Comparison of ENCODE assay signal across 18 cellular contexts in genomic region chr4:107838763-107839162, GRCh38. TPM values are rescaled to one million over a fixed set of nuclear protein-coding genes. Genes with fewer than 3 reads are reported as not detected.
A peak's percentile ranks its signal among the peaks of the same experiment; 100 is the strongest.
DNase-seq lines count a peak whose midpoint lies in the region; ATAC-seq and TF ChIP-seq lines count a peak whose summit lies in the region.
"Had no signal": no experiment of that assay in that cellular context is flagged by ENCODE, and none has a peak within 500 bp of the region (broad histone marks: within the 10 kb centered on the region; RNA-seq: fewer than 3 reads in every experiment).

No MANE protein-coding gene starts in this region.

- no peak overlapping the region for H2AK5ac ChIP-seq in trophoblast cell (ENCODE audit: low read length)

- H3K23ac ChIP-seq in trophoblast cell (ENCODE audit: low read length) = no peak overlapping the region

- no peak overlapping the region for H2BK120ac ChIP-seq in trophoblast cell (ENCODE audit: insufficient read depth, low read length, poor library complexity)

- TF ChIP-seq CTCF in AG10803 (conservative IDR thresholded peaks at IDR 0.05; ENCODE audit: low read length) (no peak), HEK293 (tag by site-specific recombination; IDR thresholded peaks at IDR 0.05) (no peak), cardiac fibroblast (IDR thresholded peaks at IDR 0.05; ENCODE audit: low read depth, low read length) (no peak), left lung (IDR thresholded peaks at IDR 0.05) (no peak)

- no peaks in the 10 kb centered on the region for H3K4me1 Mint-ChIP-seq in T-helper 2 cell treated with Interferon-gamma antibody and Interleukin-4, amounts not matched to agents 5 μg/mL and 100 μg/mL, for 36 hours (ENCODE audit: low read depth)
- H3K4me1 Mint-ChIP-seq: activated CD4-positive, alpha-beta T cell treated with anti-CD3 and anti-CD28 coated beads for 36 hours; mesothelial cell of epicardium had no signal

- H3K27ac ChIP-seq in HEK293 (ENCODE audit: extremely low read depth, low read depth, low read length) (no peak overlapping the region), left lung (peak overlapping the region; percentile 57 to 91), trophoblast cell (ENCODE audit: low read depth, low read length) (no peak overlapping the region)
- H3K27ac ChIP-seq: prostate gland had no signal

- no peak overlapping the region for H3K9ac ChIP-seq in trophoblast cell (ENCODE audit: low read length)

- H3K4me1 ChIP-seq in HEK293 (ENCODE audit: control insufficient read depth, insufficient read depth, low read length) = no peaks in the 10 kb centered on the region
- H3K4me1 ChIP-seq in left lung = peaks cover 13 to 86% of the 10 kb centered on the region in 2 donors
- H3K4me1 ChIP-seq in trophoblast cell (ENCODE audit: control insufficient read depth in 1 of 2, insufficient read depth in 2 of 2, low read length in 2 of 2) = no peaks in the 10 kb centered on the region
- H3K4me1 ChIP-seq: prostate gland had no signal

- H3K9me3 Mint-ChIP-seq in T-helper 2 cell treated with Interferon-gamma antibody and Interleukin-4, amounts not matched to agents 5 μg/mL and 100 μg/mL, for 36 hours = no peaks in the 10 kb centered on the region
- H3K9me3 Mint-ChIP-seq: mesothelial cell of epicardium had no signal

- no peak overlapping the region for H3K27ac Mint-ChIP-seq in T-helper 2 cell treated with Interferon-gamma antibody and Interleukin-4, amounts not matched to agents 5 μg/mL and 100 μg/mL, for 36 hours
- H3K27ac Mint-ChIP-seq: activated CD4-positive, alpha-beta T cell treated with anti-CD3 and anti-CD28 coated beads for 36 hours; effector memory CD8-positive, alpha-beta T cell; mesothelial cell of epicardium had no signal

- H3K18ac ChIP-seq in trophoblast cell (ENCODE audit: low read length) = no peak overlapping the region

- H3K79me1 ChIP-seq in trophoblast cell (ENCODE audit: low read length) = no peaks in the 10 kb centered on the region

- CTCF ChIA-PET in HEK293 (lab: Yijun Ruan, JAX) = no interaction called here

- H4K12ac ChIP-seq in trophoblast cell (ENCODE audit: low read depth, low read length) = no peak overlapping the region

- no peak overlapping the region for H3K4me2 ChIP-seq in trophoblast cell (ENCODE audit: low read length)

- H3K14ac ChIP-seq in trophoblast cell (ENCODE audit: low read length) = no peak overlapping the region

- no peak overlapping the region for H3K4me3 Mint-ChIP-seq in T-helper 2 cell treated with Interferon-gamma antibody and Interleukin-4, amounts not matched to agents 5 μg/mL and 100 μg/mL, for 36 hours
- H3K4me3 Mint-ChIP-seq: activated CD4-positive, alpha-beta T cell treated with anti-CD3 and anti-CD28 coated beads for 36 hours; effector memory CD8-positive, alpha-beta T cell; mesothelial cell of epicardium had no signal

- H3K79me2 ChIP-seq in trophoblast cell (ENCODE audit: control insufficient read depth, insufficient read depth, low read length, poor library complexity) = no peaks in the 10 kb centered on the region

- H3K4me3 ChIP-seq in AG10803 (ENCODE audit: low read length) (no peak overlapping the region), HEK293 (ENCODE audit: low read depth, low read length) (no peak overlapping the region), cardiac fibroblast (replicated peaks in 1 of 2; ENCODE audit: low read depth in 2 of 2, low read length in 2 of 2) (no peak overlapping the region), left lung (no peak overlapping the region), trophoblast cell (ENCODE audit: low read depth, low read length) (no peak overlapping the region)
- H3K4me3 ChIP-seq: K562, prostate gland, stomach had no signal

- no peaks in the 10 kb centered on the region for H3K36me3 ChIP-seq in HEK293 (ENCODE audit: control insufficient read depth in 2 of 2, insufficient read depth in 1 of 2, low read length in 2 of 2)
- H3K36me3 ChIP-seq in left lung = no peaks in the 10 kb centered on the region
- H3K36me3 ChIP-seq in trophoblast cell (ENCODE audit: control insufficient read depth in 1 of 2, insufficient read depth in 2 of 2, low read length in 2 of 2) = no peaks in the 10 kb centered on the region
- H3K36me3 ChIP-seq: prostate gland, stomach had no signal

- no peak overlapping the region for H4K91ac ChIP-seq in trophoblast cell (ENCODE audit: low read depth, low read length)

- DNase-seq in AG10803 (ENCODE audit: low read depth) (peak; percentile 63), cardiac fibroblast (ENCODE audit: low read depth in 2 of 2) (peak; percentile 43 to 71), left lung (no peak), trophoblast cell (no peak), HuH-7 (ENCODE audit: low spot score) (no peak)
- DNase-seq in T-helper 2 cell treated with Interferon-gamma antibody and Interleukin-4, amounts not matched to agents 5 μg/mL and 100 μg/mL, for 36 hours (ENCODE audit: low spot score) = no peak
- DNase-seq: activated CD4-positive, alpha-beta T cell treated with anti-CD3 and anti-CD28 coated beads for 36 hours; anterior cingulate cortex; C1 segment of cervical spinal cord; effector memory CD8-positive, alpha-beta T cell; hippocampal formation; NCI-H187 treated with DMSO at 0.1 percent for 48 hours; stomach had no signal

- H3K27me3 ChIP-seq in left lung (no peaks in the 10 kb centered on the region), trophoblast cell (ENCODE audit: insufficient read depth, low read length) (no peaks in the 10 kb centered on the region)
- H3K27me3 ChIP-seq: stomach had no signal

- POLR2A ChIA-PET in HEK293 (lab: Yijun Ruan, JAX) = no interaction called here

- no peak overlapping the region for H2BK12ac ChIP-seq in trophoblast cell (ENCODE audit: low read length)

- no peak overlapping the region for H4K8ac ChIP-seq in trophoblast cell (ENCODE audit: low read depth, low read length)

- no peak overlapping the region for H3K4ac ChIP-seq in trophoblast cell (ENCODE audit: low read depth, low read length)

- H2BK5ac ChIP-seq in trophoblast cell (ENCODE audit: low read depth, low read length, poor library complexity) = no peak overlapping the region

- H3K9me3 ChIP-seq in HEK293 (ENCODE audit: control insufficient read depth, insufficient read depth, low read depth, low read length) (no peaks in the 10 kb centered on the region), left lung (no peaks in the 10 kb centered on the region), trophoblast cell (ENCODE audit: insufficient read depth, low read depth, low read length) (no peaks in the 10 kb centered on the region)
- H3K9me3 ChIP-seq: prostate gland, stomach had no signal

- no peaks in the 10 kb centered on the region for H3K36me3 Mint-ChIP-seq in T-helper 2 cell treated with Interferon-gamma antibody and Interleukin-4, amounts not matched to agents 5 μg/mL and 100 μg/mL, for 36 hours (ENCODE audit: low read depth)
- H3K36me3 Mint-ChIP-seq: mesothelial cell of epicardium had no signal

- intact Hi-C loops in left lung (cut with DNase I) = no loop called here

- no peak overlapping the region for H2AFZ ChIP-seq in trophoblast cell (ENCODE audit: insufficient read depth, low read length, poor library complexity)

- ATAC-seq in left lung (peak; percentile 21), GM19397 (IDR thresholded peaks at IDR 0.05; ENCODE audit: unreplicated experiment) (no peak)
- ATAC-seq: activated CD4-positive, alpha-beta T cell treated with anti-CD3 and anti-CD28 coated beads for 36 hours; effector memory CD8-positive, alpha-beta T cell; K562 had no signal

- H3K27me3 Mint-ChIP-seq in T-helper 2 cell treated with Interferon-gamma antibody and Interleukin-4, amounts not matched to agents 5 μg/mL and 100 μg/mL, for 36 hours (ENCODE audit: low read depth) = peaks cover 3% of the 10 kb centered on the region

TF ChIP-seq in HEK293, 187 proteins besides CTCF, POLR2A, EP300 and RAD21:
- TF ChIP-seq ZBTB17 (tag by site-specific recombination; IDR thresholded peaks at IDR 0.05) (peak; percentile 98), ZNF221 (tag by site-specific recombination; IDR thresholded peaks at IDR 0.05; ENCODE audit: borderline replicate concordance) (no peak), ZNF214 (tag by site-specific recombination; IDR thresholded peaks at IDR 0.05; ENCODE audit: borderline replicate concordance) (no peak), ZEB2 (tag by site-specific recombination; IDR thresholded peaks at IDR 0.05) (no peak), ZNF223 (tag by site-specific recombination; IDR thresholded peaks at IDR 0.05) (no peak), ZNF645 (tag by site-specific recombination; IDR thresholded peaks at IDR 0.05) (no peak), ZNF274 (IDR thresholded peaks at IDR 0.05; ENCODE audit: low read length) (no peak), ZNF274 (tag by site-specific recombination; IDR thresholded peaks at IDR 0.05; ENCODE audit: borderline replicate concordance) (no peak)

RNA-seq across cellular contexts. Expression of gene SGMS2, which starts 14.0 kb away (rescaled TPM):
- 100 to 1,000 TPM in 1 of 2 donors, 10 to 100 TPM in 1; 88.8 to 106 TPM for total RNA-seq in left lung
- polyA plus RNA-seq in trophoblast cell (2013) = 2.5 and 3.0 TPM in 2 replicates

Comparison
In these comparisons a context has a peak if more than half of its experiments do, and no peak if none do; other contexts are left out.
1. DNase-seq: peak in AG10803 (single experiment) and cardiac fibroblast (2 of 2); none in left lung (0 of 2), trophoblast cell (0 of 2), T-helper 2 cell treated with Interferon-gamma antibody and Interleukin-4, amounts not matched to agents 5 μg/mL and 100 μg/mL, for 36 hours (single experiment) and HuH-7 (single experiment).
2. H3K27ac ChIP-seq: peak in left lung (2 of 2); none in HEK293 (single experiment) and trophoblast cell (single experiment).